8 cellular contexts compared by ENCODE assay signal in the genomic region with DNA sequence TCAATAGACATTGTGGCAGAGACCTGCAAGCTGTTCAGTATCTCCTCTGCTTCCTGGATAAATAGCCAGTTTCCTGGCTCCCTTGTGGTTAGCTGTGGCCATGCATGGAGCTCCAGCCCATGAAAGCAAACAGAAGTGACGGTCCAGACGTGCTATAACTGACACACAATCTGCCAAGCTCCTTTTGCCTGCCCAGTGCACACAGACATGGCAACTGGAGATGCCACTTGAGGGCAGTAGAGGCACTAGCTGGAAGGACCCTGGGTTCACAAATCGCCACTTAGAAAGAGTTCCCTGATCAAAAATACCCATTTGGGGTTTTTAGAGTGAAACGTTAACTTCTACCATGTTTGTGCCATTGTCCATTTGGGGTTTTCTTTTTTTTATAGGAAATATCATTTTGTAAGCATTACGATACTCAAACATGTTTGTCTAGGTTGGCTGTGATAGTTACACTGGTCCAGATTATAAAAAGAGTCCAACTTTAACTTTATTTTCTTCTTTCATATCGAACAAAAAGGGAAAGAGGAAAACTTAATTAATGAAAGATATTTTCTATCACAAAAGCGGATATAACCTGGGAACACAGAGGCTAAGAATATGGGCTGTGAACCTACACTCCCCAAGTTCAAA. TPM values are rescaled to one million over a fixed set of nuclear protein-coding genes. Genes with fewer than 3 reads are reported as not detected.
DNase-seq lines count a peak whose midpoint lies in the region; ATAC-seq, FAIRE-seq and TF ChIP-seq lines count a peak whose summit lies in the region.

No MANE protein-coding gene starts in this region.

- H3K27ac Mint-ChIP-seq in Caco-2 (ENCODE audit: unreplicated experiment): no peak overlapping the region

- H3K9ac ChIP-seq in HCT116 (ENCODE audit: low read length) (no peak overlapping the region), SU-DHL-6 (ENCODE audit: low read length) (no peak overlapping the region)

- intact Hi-C loops in Caco-2 (cut with micrococcal nuclease; ENCODE audit: unreplicated experiment): loop anchor here (1.0 to 5.0 kb wide), 2 partner anchors 231 to 1451 kb away; no protein-coding TSS in a partner anchor
- intact Hi-C loops in HCT116 (cut with micrococcal nuclease): loop anchor here (2.0 to 10.0 kb wide), 3 partner anchors 232 to 1546 kb away; no protein-coding TSS in a partner anchor

- no peak for TF ChIP-seq POLR2A in HCT116 (IDR thresholded peaks at IDR 0.05; ENCODE audit: borderline replicate concordance, extremely low read depth, insufficient read depth, insufficient read length)
- TF ChIP-seq POLR2A in H54 (IDR thresholded peaks at IDR 0.05; ENCODE audit: low read depth, low read length): no peak

- RAD21 ChIA-PET in HCT116 (lab: Charles Lee; ENCODE audit: low non-redundant PET in 1 of 2, low total read pairs in 2 of 2, uncharacterized antibody in 2 of 2, unreplicated experiment in 2 of 2): no interaction called here

- H3K4me2 ChIP-seq in HCT116 (ENCODE audit: low read length) (no peak overlapping the region), SU-DHL-6 (ENCODE audit: low read depth, low read length, poor library complexity, severe bottlenecking) (no peak overlapping the region)

- H3K4me3 ChIP-seq in Caco-2 (ENCODE audit: low read depth, low read length) (no peak overlapping the region), HCT116 (replicated peaks in 1 of 2; ENCODE audit: low read depth in 1 of 2, low read length in 2 of 2) (no peak overlapping the region), SU-DHL-6 (ENCODE audit: insufficient read depth, low read length, poor library complexity, severe bottlenecking) (no peak overlapping the region)

- no peaks in the 10 kb centered on the region for H3K27me3 ChIP-seq in Caco-2 (replicated peaks; ENCODE audit: control insufficient read depth, insufficient read depth, low read length)
- no peaks in the 10 kb centered on the region for H3K27me3 ChIP-seq in HCT116 (ENCODE audit: insufficient read depth, low read length)
- no peaks in the 10 kb centered on the region for H3K27me3 ChIP-seq in SU-DHL-6 (ENCODE audit: low read length)
- no peaks in the 10 kb centered on the region for H3K27me3 ChIP-seq in foreskin keratinocyte

- no peak overlapping the region for H2AFZ ChIP-seq in HCT116 (ENCODE audit: low read depth, low read length, poor library complexity, severe bottlenecking)
- H2AFZ ChIP-seq in SU-DHL-6 (ENCODE audit: low read depth, low read length, severe bottlenecking): no peak overlapping the region

- POLR2A ChIA-PET in Caco-2 (lab: Charles Lee): no interaction called here
- POLR2A ChIA-PET in HCT116 (lab: Charles Lee): no interaction called here

- H3K9me3 Mint-ChIP-seq in Caco-2 (ENCODE audit: unreplicated experiment): no peaks in the 10 kb centered on the region

- H3K27ac ChIP-seq in HCT116 (ENCODE audit: low read depth, low read length) (no peak overlapping the region), SU-DHL-6 (ENCODE audit: low read depth, low read length) (no peak overlapping the region), foreskin keratinocyte (no peak overlapping the region)

- DNase-seq in Caco-2 (peak in 1 of 2 experiments; percentile 56), HCT116 (ENCODE audit: low read depth, low spot score) (peak; percentile 21), foreskin keratinocyte (no peak), stromal cell of bone marrow (ENCODE audit: low read depth) (peak; percentile 8), CD1c-positive myeloid dendritic cell (ENCODE audit: extremely low spot score) (no peak), H54 (ENCODE audit: insufficient read length, low spot score) (no peak)

- H3K36me3 ChIP-seq in Caco-2 (ENCODE audit: control insufficient read depth, insufficient read depth, low read length): peaks cover 1% of the 10 kb centered on the region
- H3K36me3 ChIP-seq in HCT116 (ENCODE audit: control insufficient read depth in 1 of 2, insufficient read depth in 2 of 2, low read length in 2 of 2): peaks cover 25 to 51% of the 10 kb centered on the region in 2 experiments
- peaks cover 45% of the 10 kb centered on the region; the same call in 1 of the 2 replicates for H3K36me3 ChIP-seq in SU-DHL-6 (ENCODE audit: low read length)

- H3K4me3 Mint-ChIP-seq in Caco-2 (ENCODE audit: unreplicated experiment): no peak overlapping the region

- H3K9me3 ChIP-seq in Caco-2 (no peaks in the 10 kb centered on the region), HCT116 (ENCODE audit: control insufficient read depth in 1 of 2, insufficient read depth in 1 of 2, low read depth in 1 of 2, low read length in 2 of 2) (no peaks in the 10 kb centered on the region), SU-DHL-6 (ENCODE audit: insufficient read depth, low read length) (no peaks in the 10 kb centered on the region)

- TF ChIP-seq CTCF in Caco-2 (IDR thresholded peaks at IDR 0.05; ENCODE audit: insufficient read depth in 1 of 2, low read depth in 1 of 2, low read length in 1 of 2, severe bottlenecking in 1 of 2, unreplicated experiment in 1 of 2) (peak; percentile 50 to 84), HCT116 (IDR thresholded peaks at IDR 0.05 in 2 of 3, conservative IDR thresholded peaks at IDR 0.05 in 1 of 3; ENCODE audit: borderline replicate concordance in 1 of 3, insufficient read depth in 1 of 3, low read depth in 2 of 3, low read length in 2 of 3) (peak; percentile 14 to 86 (median 70); a peak in 5 of 6 replicates), SU-DHL-6 (IDR thresholded peaks at IDR 0.05; ENCODE audit: insufficient read depth, low read length, poor library complexity, severe bottlenecking) (peak; percentile 62), foreskin keratinocyte (conservative IDR thresholded peaks at IDR 0.05) (peak; percentile 53)

- no peaks in the 10 kb centered on the region for H3K4me1 ChIP-seq in Caco-2
- H3K4me1 ChIP-seq in HCT116 (ENCODE audit: control insufficient read depth in 1 of 2, insufficient read depth in 2 of 2, low read length in 2 of 2): no peaks in the 10 kb centered on the region
- H3K4me1 ChIP-seq in foreskin keratinocyte: no peaks in the 10 kb centered on the region

- no peaks in the 10 kb centered on the region for H3K27me3 Mint-ChIP-seq in Caco-2 (ENCODE audit: insufficient read depth, unreplicated experiment)

- H3K79me2 ChIP-seq in HCT116 (ENCODE audit: insufficient read depth, low read length): no peaks in the 10 kb centered on the region
- no peaks in the 10 kb centered on the region for H3K79me2 ChIP-seq in SU-DHL-6 (ENCODE audit: insufficient read depth, low read length)

- H4K20me1 ChIP-seq in HCT116 (ENCODE audit: insufficient read depth) (no peaks in the 10 kb centered on the region), SU-DHL-6 (ENCODE audit: low read depth, low read length) (no peaks in the 10 kb centered on the region)

- no peaks in the 10 kb centered on the region for H3K4me1 Mint-ChIP-seq in Caco-2 (ENCODE audit: low read depth, unreplicated experiment)

- H3K9me2 ChIP-seq in HCT116 (ENCODE audit: insufficient read depth): no peaks in the 10 kb centered on the region
- no peaks in the 10 kb centered on the region for H3K9me2 ChIP-seq in SU-DHL-6 (replicated peaks; ENCODE audit: insufficient read depth, low read length)

- peak; percentile 56 for TF ChIP-seq RAD21 in HCT116 (IDR thresholded peaks at IDR 0.05; ENCODE audit: low read depth)

- peaks cover 90% of the 10 kb centered on the region for H3K36me3 Mint-ChIP-seq in Caco-2 (ENCODE audit: insufficient read depth, unreplicated experiment)

- H3F3A ChIP-seq in SU-DHL-6 (ENCODE audit: insufficient read depth): no peaks in the 10 kb centered on the region

- ATAC-seq in HCT116 (peak; percentile 92), foreskin keratinocyte (peak; percentile 32), HG02588 (IDR thresholded peaks at IDR 0.05; ENCODE audit: unreplicated experiment) (no peak)

- BruUV-seq in Caco-2 (replicated peaks; lab: Mats Ljungman, UMichigan): no TSS peak
- BruUV-seq in HCT116 (replicated peaks; lab: Mats Ljungman, UMichigan): no TSS peak

- CTCF ChIA-PET in Caco-2 (lab: Charles Lee): interaction anchor here (0.6 to 1.3 kb wide), 9 partner anchors 32 to 231 kb away, joined by 3 to 16 read pairs (median 4); a partner anchor contains a TSS
- CTCF ChIA-PET in HCT116 (lab: Charles Lee): interaction anchor here (1.1 to 1.5 kb wide), 4 partner anchors 17 to 231 kb away, joined by 3 to 17 read pairs (median 4); no protein-coding TSS in a partner anchor

- FAIRE-seq in H54 (lab: Jason Lieb, UNC): no peak

TF ChIP-seq in HCT116, 20 proteins besides CTCF, POLR2A, EP300 and RAD21:
- TF ChIP-seq, protein P1, sequence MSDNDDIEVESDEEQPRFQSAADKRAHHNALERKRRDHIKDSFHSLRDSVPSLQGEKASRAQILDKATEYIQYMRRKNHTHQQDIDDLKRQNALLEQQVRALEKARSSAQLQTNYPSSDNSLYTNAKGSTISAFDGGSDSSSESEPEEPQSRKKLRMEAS (IDR thresholded peaks at IDR 0.05): no peak
- no peak for TF ChIP-seq TCF7L2 (IDR thresholded peaks at IDR 0.05; ENCODE audit: borderline replicate concordance, extremely low read depth, insufficient read depth, insufficient read length)
- TF ChIP-seq, protein P2, sequence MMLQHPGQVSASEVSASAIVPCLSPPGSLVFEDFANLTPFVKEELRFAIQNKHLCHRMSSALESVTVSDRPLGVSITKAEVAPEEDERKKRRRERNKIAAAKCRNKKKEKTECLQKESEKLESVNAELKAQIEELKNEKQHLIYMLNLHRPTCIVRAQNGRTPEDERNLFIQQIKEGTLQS (IDR thresholded peaks at IDR 0.05): no peak
- TF ChIP-seq CEBPB (IDR thresholded peaks at IDR 0.05; ENCODE audit: low read depth): no peak
- no peak for TF ChIP-seq EZH2phosphoT487 (IDR thresholded peaks at IDR 0.05; ENCODE audit: borderline replicate concordance)
- TF ChIP-seq EZH2 (IDR thresholded peaks at IDR 0.05): no peak
TF ChIP-seq in HCT116: peak in this region for 0.

RNA-seq across cellular contexts. Expression of a gene that starts 31.3 kb away (rescaled TPM):
- total RNA-seq in Caco-2 (2022) (27.8 and 27.9 TPM in 2 replicates), HCT116 (2021; ENCODE audit: unreplicated experiment) (13.6 TPM), foreskin keratinocyte (9.5 and 11.5 TPM in 2 replicates)
- polyA plus RNA-seq in HCT116 (2012): 1.7 and 3.9 TPM in 2 replicates
- polyA plus RNA-seq in foreskin keratinocyte: 12.9 and 15.3 TPM in 2 replicates

RNA-seq across cellular contexts. Expression of a gene that starts 31.5 kb away (rescaled TPM):
- total RNA-seq in Caco-2 (2022): 568 and 613 TPM in 2 replicates
- total RNA-seq in HCT116 (2021; ENCODE audit: unreplicated experiment): 292 TPM
- polyA plus RNA-seq in HCT116 (2012): 149 and 196 TPM in 2 replicates
- total RNA-seq in foreskin keratinocyte: 286 and 291 TPM in 2 replicates
- 257 and 281 TPM in 2 replicates for polyA plus RNA-seq in foreskin keratinocyte

RNA-seq across cellular contexts. Expression of a gene that starts 53.4 kb away (rescaled TPM):
- total RNA-seq in Caco-2 (2022) (13.3 and 20.3 TPM in 2 replicates), HCT116 (2021; ENCODE audit: unreplicated experiment) (0.57 TPM), foreskin keratinocyte (not detected in 2 replicates)
- not detected in 2 replicates for polyA plus RNA-seq in HCT116 (2012)
- polyA plus RNA-seq in foreskin keratinocyte: not detected in 2 replicates

Comparison
In these comparisons a context has a peak if more than half of its experiments do, and no peak if none do; other contexts are left out.
1. DNase-seq: peak in HCT116 (single experiment) and stromal cell of bone marrow (single experiment); none in foreskin keratinocyte (0 of 2), CD1c-positive myeloid dendritic cell (single experiment) and H54 (single experiment).
2. Peak in every context shown above with its lines, with median percentiles within 50 percentile points of each other: CTCF ChIP-seq.